In the genomic region with DNA sequence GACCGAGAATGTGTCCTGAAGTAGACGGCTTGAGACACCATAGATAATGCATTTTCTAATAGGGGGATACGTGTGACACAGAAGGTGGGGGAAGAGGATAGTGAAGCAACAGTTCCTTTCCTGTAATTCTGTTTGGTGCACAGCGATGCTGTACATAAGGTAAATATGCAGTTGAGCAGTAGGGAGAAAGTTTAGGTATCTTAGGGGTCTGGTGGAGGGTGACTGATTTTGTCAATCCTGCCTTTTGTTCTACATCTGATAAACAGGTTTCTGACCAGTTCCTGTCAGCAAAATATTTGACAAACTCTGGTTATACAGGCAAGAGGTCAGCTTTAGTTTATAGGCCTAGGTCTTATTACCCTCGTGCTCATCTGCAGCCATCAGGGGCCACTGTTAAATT, we compare ENCODE assay signal across 1 cellular context.
TF ChIP-seq lines count a peak whose summit lies in the region.

No MANE protein-coding gene starts in this region.

TF ChIP-seq in HepG2, 621 proteins besides CTCF, POLR2A, EP300 and RAD21 (continued from another document):
- TF ChIP-seq, protein P1, sequence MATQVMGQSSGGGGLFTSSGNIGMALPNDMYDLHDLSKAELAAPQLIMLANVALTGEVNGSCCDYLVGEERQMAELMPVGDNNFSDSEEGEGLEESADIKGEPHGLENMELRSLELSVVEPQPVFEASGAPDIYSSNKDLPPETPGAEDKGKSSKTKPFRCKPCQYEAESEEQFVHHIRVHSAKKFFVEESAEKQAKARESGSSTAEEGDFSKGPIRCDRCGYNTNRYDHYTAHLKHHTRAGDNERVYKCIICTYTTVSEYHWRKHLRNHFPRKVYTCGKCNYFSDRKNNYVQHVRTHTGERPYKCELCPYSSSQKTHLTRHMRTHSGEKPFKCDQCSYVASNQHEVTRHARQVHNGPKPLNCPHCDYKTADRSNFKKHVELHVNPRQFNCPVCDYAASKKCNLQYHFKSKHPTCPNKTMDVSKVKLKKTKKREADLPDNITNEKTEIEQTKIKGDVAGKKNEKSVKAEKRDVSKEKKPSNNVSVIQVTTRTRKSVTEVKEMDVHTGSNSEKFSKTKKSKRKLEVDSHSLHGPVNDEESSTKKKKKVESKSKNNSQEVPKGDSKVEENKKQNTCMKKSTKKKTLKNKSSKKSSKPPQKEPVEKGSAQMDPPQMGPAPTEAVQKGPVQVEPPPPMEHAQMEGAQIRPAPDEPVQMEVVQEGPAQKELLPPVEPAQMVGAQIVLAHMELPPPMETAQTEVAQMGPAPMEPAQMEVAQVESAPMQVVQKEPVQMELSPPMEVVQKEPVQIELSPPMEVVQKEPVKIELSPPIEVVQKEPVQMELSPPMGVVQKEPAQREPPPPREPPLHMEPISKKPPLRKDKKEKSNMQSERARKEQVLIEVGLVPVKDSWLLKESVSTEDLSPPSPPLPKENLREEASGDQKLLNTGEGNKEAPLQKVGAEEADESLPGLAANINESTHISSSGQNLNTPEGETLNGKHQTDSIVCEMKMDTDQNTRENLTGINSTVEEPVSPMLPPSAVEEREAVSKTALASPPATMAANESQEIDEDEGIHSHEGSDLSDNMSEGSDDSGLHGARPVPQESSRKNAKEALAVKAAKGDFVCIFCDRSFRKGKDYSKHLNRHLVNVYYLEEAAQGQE (IDR thresholded peaks at IDR 0.05; ENCODE audit: borderline replicate concordance in 1 of 2, low read depth in 1 of 2, low read length in 2 of 2) = no peak
- no peak for TF ChIP-seq NCOA5 (CRISPR knock-in tag; IDR thresholded peaks at IDR 0.05)
- TF ChIP-seq FOXA3 (CRISPR knock-in tag; IDR thresholded peaks at IDR 0.05) = peak; percentile 72
- TF ChIP-seq SALL1 (CRISPR knock-in tag; IDR thresholded peaks at IDR 0.05) = peak; percentile 10; the same call in 1 of the 2 replicates
- peak; percentile 64; the same call in 1 of the 2 replicates for TF ChIP-seq RXRB (CRISPR knock-in tag; IDR thresholded peaks at IDR 0.05; ENCODE audit: borderline replicate concordance)
- TF ChIP-seq MAFG (CRISPR knock-in tag; IDR thresholded peaks at IDR 0.05) = no peak
- TF ChIP-seq RBAK (CRISPR knock-in tag; IDR thresholded peaks at IDR 0.05) = no peak
- TF ChIP-seq, protein P2, sequence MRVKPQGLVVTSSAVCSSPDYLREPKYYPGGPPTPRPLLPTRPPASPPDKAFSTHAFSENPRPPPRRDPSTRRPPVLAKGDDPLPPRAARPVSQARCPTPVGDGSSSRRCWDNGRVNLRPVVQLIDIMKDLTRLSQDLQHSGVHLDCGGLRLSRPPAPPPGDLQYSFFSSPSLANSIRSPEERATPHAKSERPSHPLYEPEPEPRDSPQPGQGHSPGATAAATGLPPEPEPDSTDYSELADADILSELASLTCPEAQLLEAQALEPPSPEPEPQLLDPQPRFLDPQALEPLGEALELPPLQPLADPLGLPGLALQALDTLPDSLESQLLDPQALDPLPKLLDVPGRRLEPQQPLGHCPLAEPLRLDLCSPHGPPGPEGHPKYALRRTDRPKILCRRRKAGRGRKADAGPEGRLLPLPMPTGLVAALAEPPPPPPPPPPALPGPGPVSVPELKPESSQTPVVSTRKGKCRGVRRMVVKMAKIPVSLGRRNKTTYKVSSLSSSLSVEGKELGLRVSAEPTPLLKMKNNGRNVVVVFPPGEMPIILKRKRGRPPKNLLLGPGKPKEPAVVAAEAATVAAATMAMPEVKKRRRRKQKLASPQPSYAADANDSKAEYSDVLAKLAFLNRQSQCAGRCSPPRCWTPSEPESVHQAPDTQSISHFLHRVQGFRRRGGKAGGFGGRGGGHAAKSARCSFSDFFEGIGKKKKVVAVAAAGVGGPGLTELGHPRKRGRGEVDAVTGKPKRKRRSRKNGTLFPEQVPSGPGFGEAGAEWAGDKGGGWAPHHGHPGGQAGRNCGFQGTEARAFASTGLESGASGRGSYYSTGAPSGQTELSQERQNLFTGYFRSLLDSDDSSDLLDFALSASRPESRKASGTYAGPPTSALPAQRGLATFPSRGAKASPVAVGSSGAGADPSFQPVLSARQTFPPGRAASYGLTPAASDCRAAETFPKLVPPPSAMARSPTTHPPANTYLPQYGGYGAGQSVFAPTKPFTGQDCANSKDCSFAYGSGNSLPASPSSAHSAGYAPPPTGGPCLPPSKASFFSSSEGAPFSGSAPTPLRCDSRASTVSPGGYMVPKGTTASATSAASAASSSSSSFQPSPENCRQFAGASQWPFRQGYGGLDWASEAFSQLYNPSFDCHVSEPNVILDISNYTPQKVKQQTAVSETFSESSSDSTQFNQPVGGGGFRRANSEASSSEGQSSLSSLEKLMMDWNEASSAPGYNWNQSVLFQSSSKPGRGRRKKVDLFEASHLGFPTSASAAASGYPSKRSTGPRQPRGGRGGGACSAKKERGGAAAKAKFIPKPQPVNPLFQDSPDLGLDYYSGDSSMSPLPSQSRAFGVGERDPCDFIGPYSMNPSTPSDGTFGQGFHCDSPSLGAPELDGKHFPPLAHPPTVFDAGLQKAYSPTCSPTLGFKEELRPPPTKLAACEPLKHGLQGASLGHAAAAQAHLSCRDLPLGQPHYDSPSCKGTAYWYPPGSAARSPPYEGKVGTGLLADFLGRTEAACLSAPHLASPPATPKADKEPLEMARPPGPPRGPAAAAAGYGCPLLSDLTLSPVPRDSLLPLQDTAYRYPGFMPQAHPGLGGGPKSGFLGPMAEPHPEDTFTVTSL (CRISPR knock-in tag; IDR thresholded peaks at IDR 0.05; ENCODE audit: borderline replicate concordance) = no peak
- peak; percentile 21; the same call in 1 of the 2 replicates for TF ChIP-seq NCOA2 (CRISPR knock-in tag; IDR thresholded peaks at IDR 0.05)
- TF ChIP-seq SOX5 (CRISPR knock-in tag; IDR thresholded peaks at IDR 0.05; ENCODE audit: borderline replicate concordance) = peak; percentile 75; the same call in 1 of the 2 replicates
- TF ChIP-seq CEBPG (CRISPR knock-in tag; IDR thresholded peaks at IDR 0.05) = peak; percentile 82
- TF ChIP-seq IRF1 (CRISPR knock-in tag; IDR thresholded peaks at IDR 0.05; ENCODE audit: low read depth) = no peak
- TF ChIP-seq LCORL (IDR thresholded peaks at IDR 0.05) = no peak
- 0 out of 2 replicates have a peak, but pooled peaks have one; percentile 39 for TF ChIP-seq LCORL (CRISPR knock-in tag; IDR thresholded peaks at IDR 0.05)
- TF ChIP-seq RCOR2 (CRISPR knock-in tag; IDR thresholded peaks at IDR 0.05) = peak; percentile 21; the same call in 1 of the 2 replicates
- TF ChIP-seq RARA (CRISPR knock-in tag; IDR thresholded peaks at IDR 0.05) = peak; percentile 16; the same call in 1 of the 2 replicates
- peak; percentile 49; the same call in 1 of the 2 replicates for TF ChIP-seq GFI1 (CRISPR knock-in tag; IDR thresholded peaks at IDR 0.05; ENCODE audit: borderline replicate concordance)
- TF ChIP-seq PHF21A (CRISPR knock-in tag; IDR thresholded peaks at IDR 0.05) = no peak
- no peak for TF ChIP-seq ZFP36L1 (CRISPR knock-in tag; IDR thresholded peaks at IDR 0.05)
- TF ChIP-seq TEAD3 (CRISPR knock-in tag; optimal IDR thresholded peaks at IDR 0.05; ENCODE audit: borderline replicate concordance) = peak; percentile 32
- no peak for TF ChIP-seq SMAD3 (CRISPR knock-in tag; IDR thresholded peaks at IDR 0.05)
- TF ChIP-seq POLR2G (IDR thresholded peaks at IDR 0.05; ENCODE audit: low read depth, low read length) = no peak
- TF ChIP-seq ZSCAN21 (CRISPR knock-in tag; IDR thresholded peaks at IDR 0.05; ENCODE audit: borderline replicate concordance) = no peak
- 0 out of 2 replicates have a peak, but pooled peaks have one; percentile 30 for TF ChIP-seq MED1 (CRISPR knock-in tag; IDR thresholded peaks at IDR 0.05)
- TF ChIP-seq, protein P3, sequence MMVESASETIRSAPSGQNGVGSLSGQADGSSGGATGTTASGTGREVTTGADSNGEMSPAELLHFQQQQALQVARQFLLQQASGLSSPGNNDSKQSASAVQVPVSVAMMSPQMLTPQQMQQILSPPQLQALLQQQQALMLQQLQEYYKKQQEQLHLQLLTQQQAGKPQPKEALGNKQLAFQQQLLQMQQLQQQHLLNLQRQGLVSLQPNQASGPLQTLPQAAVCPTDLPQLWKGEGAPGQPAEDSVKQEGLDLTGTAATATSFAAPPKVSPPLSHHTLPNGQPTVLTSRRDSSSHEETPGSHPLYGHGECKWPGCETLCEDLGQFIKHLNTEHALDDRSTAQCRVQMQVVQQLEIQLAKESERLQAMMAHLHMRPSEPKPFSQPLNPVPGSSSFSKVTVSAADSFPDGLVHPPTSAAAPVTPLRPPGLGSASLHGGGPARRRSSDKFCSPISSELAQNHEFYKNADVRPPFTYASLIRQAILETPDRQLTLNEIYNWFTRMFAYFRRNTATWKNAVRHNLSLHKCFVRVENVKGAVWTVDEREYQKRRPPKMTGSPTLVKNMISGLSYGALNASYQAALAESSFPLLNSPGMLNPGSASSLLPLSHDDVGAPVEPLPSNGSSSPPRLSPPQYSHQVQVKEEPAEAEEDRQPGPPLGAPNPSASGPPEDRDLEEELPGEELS (CRISPR knock-in tag; IDR thresholded peaks at IDR 0.05) = peak; percentile 60; the same call in 1 of the 2 replicates
- TF ChIP-seq SOX13 (IDR thresholded peaks at IDR 0.05) = no peak
- peak in 1 of 2 experiments; percentile 62; a peak in 2 of 4 replicates for TF ChIP-seq SOX13 (CRISPR knock-in tag; conservative IDR thresholded peaks at IDR 0.05 in 1 of 2, IDR thresholded peaks at IDR 0.05 in 1 of 2)
- TF ChIP-seq SOX6 (IDR thresholded peaks at IDR 0.05) = no peak
- peak; percentile 51 for TF ChIP-seq SOX6 (CRISPR knock-in tag; IDR thresholded peaks at IDR 0.05)
- TF ChIP-seq ETV5 (CRISPR knock-in tag; IDR thresholded peaks at IDR 0.05; ENCODE audit: borderline replicate concordance) = peak; percentile 30; the same call in 1 of the 2 replicates
